ENCODE assay signal across 8 cellular contexts in genomic region chr6:143510991-143511891, GRCh38. TPM values are rescaled to one million over a fixed set of nuclear protein-coding genes. Genes with fewer than 3 reads are reported as not detected.
A peak's percentile ranks its signal among the peaks of the same experiment; 100 is the strongest.
DNase-seq lines count a peak whose midpoint lies in the region; ATAC-seq and TF ChIP-seq lines count a peak whose summit lies in the region.

Gene FUCA2 (minus strand): TSS chr6:143511720. CDS start chr6:143511634, 86 bp downstream.

- H3K27me3 Mint-ChIP-seq in natural killer cell (ENCODE audit: low read depth in 2 of 2), result peaks cover 0 to 5% of the 10 kb centered on the region in 2 donors
- H3K27me3 Mint-ChIP-seq in stimulated activated naive B cell treated with anti-CD40 and anti-IgM and Interleukin-4, amounts not matched to agents 10 μg/mL and 1 μg/mL and 100 μg/mL, for 72 hours, result no peaks in the 10 kb centered on the region

- peak; percentile 79 for DNase-seq in BE2C
- DNase-seq in RKO (ENCODE audit: low spot score), result peak; percentile 93
- peak; percentile 59 for DNase-seq in activated effector memory CD4-positive, alpha-beta T cell treated with Interleukin-2 at 50 U/mL for 16 hours
- DNase-seq in fibroblast of pulmonary artery (ENCODE audit: low read depth), result peak; percentile 89
- DNase-seq in natural killer cell, result peak; percentile 51
- peak; percentile 60 for DNase-seq in stimulated activated naive B cell treated with anti-CD40 and anti-IgM and Interleukin-4, amounts not matched to agents 10 μg/mL and 1 μg/mL and 100 μg/mL, for 72 hours

- H3K4me3 Mint-ChIP-seq in natural killer cell, result peak within 1 kb of the TSS; percentile 97
- H3K4me3 Mint-ChIP-seq in stimulated activated naive B cell treated with anti-CD40 and anti-IgM and Interleukin-4, amounts not matched to agents 10 μg/mL and 1 μg/mL and 100 μg/mL, for 72 hours, result peak within 1 kb of the TSS; percentile 97

- intact Hi-C loops in natural killer cell (cut with micrococcal nuclease), result loop anchor here (1.0 to 10.0 kb wide), 2 partner anchors 61 to 504 kb away; partner anchors contain the start of genes ADAT2 and PEX3

- TF ChIP-seq CTCF in BE2C (IDR thresholded peaks at IDR 0.05; ENCODE audit: low read depth, low read length) (no peak), fibroblast of pulmonary artery (IDR thresholded peaks at IDR 0.05; ENCODE audit: low read length, missing control alignments) (no peak), natural killer cell (IDR thresholded peaks at IDR 0.05) (no peak)

- peak within 1 kb of the TSS; percentile 78 for H3K4me3 ChIP-seq in BE2C (ENCODE audit: low read depth, low read length)
- H3K4me3 ChIP-seq in fibroblast of pulmonary artery (replicated peaks; ENCODE audit: low read depth, low read length), result peak within 1 kb of the TSS; percentile 57

- H3K36me3 ChIP-seq in BE2C, result no peaks in the 10 kb centered on the region; the same call in none of the 2 replicates

- peak; percentile 82 for TF ChIP-seq POLR2A in GM19099 (IDR thresholded peaks at IDR 0.05; ENCODE audit: extremely low read depth, insufficient read length, low read depth)

- no peaks in the 10 kb centered on the region; the same call in 1 of the 2 replicates for H3K9me3 ChIP-seq in BE2C

- H3K27me3 ChIP-seq in BE2C, result no peaks in the 10 kb centered on the region; the same call in 1 of the 2 replicates

- peak within 1 kb of the TSS; percentile 83 to 96 for H3K27ac Mint-ChIP-seq in natural killer cell
- peak within 1 kb of the TSS; percentile 99 for H3K27ac Mint-ChIP-seq in stimulated activated naive B cell treated with anti-CD40 and anti-IgM and Interleukin-4, amounts not matched to agents 10 μg/mL and 1 μg/mL and 100 μg/mL, for 72 hours

- H3K36me3 Mint-ChIP-seq in natural killer cell, result peaks cover 9% of the 10 kb centered on the region
- peaks cover 21 to 23% of the 10 kb centered on the region in 2 donors for H3K36me3 Mint-ChIP-seq in stimulated activated naive B cell treated with anti-CD40 and anti-IgM and Interleukin-4, amounts not matched to agents 10 μg/mL and 1 μg/mL and 100 μg/mL, for 72 hours

- H3K4me1 ChIP-seq in BE2C, result peaks cover 2% of the 10 kb centered on the region; the same call in 1 of the 2 replicates

- H3K9me3 Mint-ChIP-seq in natural killer cell, result no peaks in the 10 kb centered on the region
- no peaks in the 10 kb centered on the region for H3K9me3 Mint-ChIP-seq in stimulated activated naive B cell treated with anti-CD40 and anti-IgM and Interleukin-4, amounts not matched to agents 10 μg/mL and 1 μg/mL and 100 μg/mL, for 72 hours

- peaks cover 14 to 34% of the 10 kb centered on the region in 2 donors for H3K4me1 Mint-ChIP-seq in natural killer cell
- H3K4me1 Mint-ChIP-seq in stimulated activated naive B cell treated with anti-CD40 and anti-IgM and Interleukin-4, amounts not matched to agents 10 μg/mL and 1 μg/mL and 100 μg/mL, for 72 hours, result peaks cover 19 to 35% of the 10 kb centered on the region in 2 donors

- ATAC-seq in HG03432 (IDR thresholded peaks at IDR 0.05; ENCODE audit: unreplicated experiment) (peak; percentile 71), natural killer cell (peak; percentile 75 to 82 (median 80))
- peak; percentile 84 to 86 for ATAC-seq in stimulated activated naive B cell treated with anti-CD40 and anti-IgM and Interleukin-4, amounts not matched to agents 10 μg/mL and 1 μg/mL and 100 μg/mL, for 72 hours (replicated peaks)

RNA-seq across cellular contexts. Expression of gene FUCA2, which starts in this region (rescaled TPM):
- polyA plus RNA-seq in BE2C (2012; ENCODE audit: insufficient read depth, insufficient read length, low read depth), result 30.4 TPM
- total RNA-seq in natural killer cell, result 10 to 100 TPM; 10.5 to 15.5 (median 13.0) TPM

Comparison
In these comparisons a context has a peak if more than half of its experiments do, and no peak if none do; other contexts are left out.
1. Peak in every context shown above with its lines: DNase-seq, ATAC-seq and H3K4me3 ChIP-seq.